13 cellular contexts compared by ENCODE assay signal in genomic region chr4:185019451-185020292, GRCh38. TPM values are rescaled to one million over a fixed set of nuclear protein-coding genes. Genes with fewer than 3 reads are reported as not detected.
DNase-seq lines count a peak whose midpoint lies in the region; ATAC-seq, FAIRE-seq and TF ChIP-seq lines count a peak whose summit lies in the region.
"Had no signal": no experiment of that assay in that cellular context is flagged by ENCODE, and none has a peak within 500 bp of the region (broad histone marks: within the 10 kb centered on the region; RNA-seq: fewer than 3 reads in every experiment).

No MANE protein-coding gene starts in this region.

- peaks cover 45 to 98% (median 85%) of the 10 kb centered on the region in 9 donors for H3K27me3 ChIP-seq in heart left ventricle
- peaks cover 14% of the 10 kb centered on the region for H3K27me3 ChIP-seq in ascending aorta
- H3K27me3 ChIP-seq in iPS-20b (ENCODE audit: insufficient read depth, low read length), result peaks cover 100% of the 10 kb centered on the region
- peaks cover 0 to 60% (median 30%) of the 10 kb centered on the region in 4 donors for H3K27me3 ChIP-seq in upper lobe of left lung

- DNase-seq in heart left ventricle (no peak), Right ventricle myocardium inferior (ENCODE audit: missing footprints) (no peak), ascending aorta (ENCODE audit: low spot score in 2 of 2) (no peak), upper lobe of left lung (peak in 1 of 2 donors; percentile 82), kidney (no peak)
- no peak for DNase-seq in stimulated activated effector memory CD8-positive, alpha-beta T cell treated with anti-CD3 and anti-CD28 coated beads, Interleukin-12 subunit alpha, Interleukin-12 subunit beta, amount 100 ng/mL, for 72 hours (ENCODE audit: low spot score in 2 of 2)
- no peak for DNase-seq in activated naive CD4-positive, alpha-beta T cell treated with anti-CD3 and anti-CD28 coated beads, Interleukin-2, amount 50 U/mL, for 16 hours
- DNase-seq: AML-193, cerebellar nuclear complex, T-helper 1 cell had no signal

- H3K9ac ChIP-seq in iPS-20b (ENCODE audit: low read depth, low read length) (no peak overlapping the region), kidney (ENCODE audit: low read length in 2 of 2) (no peak overlapping the region)
- H3K9ac ChIP-seq: KMS-11 had no signal

- no peaks in the 10 kb centered on the region for H3K9me3 ChIP-seq in heart left ventricle
- H3K9me3 ChIP-seq in ascending aorta, result no peaks in the 10 kb centered on the region
- no peaks in the 10 kb centered on the region; the same call in 1 of the 2 replicates for H3K9me3 ChIP-seq in iPS-20b (ENCODE audit: insufficient read depth, low read depth, low read length)
- no peaks in the 10 kb centered on the region for H3K9me3 ChIP-seq in upper lobe of left lung
- no peaks in the 10 kb centered on the region for H3K9me3 ChIP-seq in kidney (ENCODE audit: control insufficient read depth in 1 of 2, low read length in 2 of 2)

- H3K27ac ChIP-seq in heart left ventricle (no peak overlapping the region), ascending aorta (no peak overlapping the region), iPS-20b (ENCODE audit: low read length) (no peak overlapping the region), upper lobe of left lung (no peak overlapping the region), kidney (ENCODE audit: low read depth in 2 of 2, low read length in 2 of 2) (no peak overlapping the region)
- H3K27ac ChIP-seq: KMS-11 had no signal

- H3K4me1 Mint-ChIP-seq in stimulated activated effector memory CD8-positive, alpha-beta T cell treated with anti-CD3 and anti-CD28 coated beads, Interleukin-12 subunit alpha, Interleukin-12 subunit beta, amount 100 ng/mL, for 72 hours, result peaks cover 14% of the 10 kb centered on the region

- TF ChIP-seq POLR2A in heart left ventricle (IDR thresholded peaks at IDR 0.05) (no peak), upper lobe of left lung (IDR thresholded peaks at IDR 0.05) (no peak)

- H3K4me3 ChIP-seq in heart left ventricle (peak overlapping the region in 11 of 12 donors; percentile 1 to 34 (median 12)), ascending aorta (peak overlapping the region; percentile 42 to 58), iPS-20b (ENCODE audit: low read length) (peak overlapping the region; percentile 56), upper lobe of left lung (peak overlapping the region in 3 of 4 donors; percentile 11 to 21 (median 18)), kidney (ENCODE audit: low read length in 2 of 2) (peak overlapping the region in 1 of 2 donors; percentile 35)

- no peak overlapping the region for H3K27ac Mint-ChIP-seq in stimulated activated effector memory CD8-positive, alpha-beta T cell treated with anti-CD3 and anti-CD28 coated beads, Interleukin-12 subunit alpha, Interleukin-12 subunit beta, amount 100 ng/mL, for 72 hours

- no peaks in the 10 kb centered on the region for H3K9me3 Mint-ChIP-seq in stimulated activated effector memory CD8-positive, alpha-beta T cell treated with anti-CD3 and anti-CD28 coated beads, Interleukin-12 subunit alpha, Interleukin-12 subunit beta, amount 100 ng/mL, for 72 hours
- H3K9me3 Mint-ChIP-seq: neural crest cell had no signal

- H3K4me3 Mint-ChIP-seq in stimulated activated effector memory CD8-positive, alpha-beta T cell treated with anti-CD3 and anti-CD28 coated beads, Interleukin-12 subunit alpha, Interleukin-12 subunit beta, amount 100 ng/mL, for 72 hours, result no peak overlapping the region

- H3K4me1 ChIP-seq in heart left ventricle (peaks cover 0 to 58% (median 21%) of the 10 kb centered on the region in 12 donors), ascending aorta (peaks cover 3 to 23% of the 10 kb centered on the region in 2 donors), iPS-20b (ENCODE audit: insufficient read depth, low read length) (peaks cover 19% of the 10 kb centered on the region; the same call in 1 of the 2 replicates), upper lobe of left lung (peaks cover 12 to 56% (median 27%) of the 10 kb centered on the region in 4 donors), kidney (ENCODE audit: control insufficient read depth in 1 of 2, insufficient read depth in 1 of 2, low read depth in 1 of 2, low read length in 2 of 2) (peaks cover 0 to 11% of the 10 kb centered on the region in 2 donors)

- 1 to 3% (median 2%) methylated on average over 21 to 58 of the region's 58 CpGs for WGBS in heart left ventricle, 4 donors
- WGBS in upper lobe of left lung, 2 donors, result 2 to 4% methylated on average over 12 to 37 of the region's 58 CpGs

- intact Hi-C loops in heart left ventricle (cut with DNase I), result no loop called here
- intact Hi-C loops in Right ventricle myocardium inferior (cut with DNase I), result no loop called here
- intact Hi-C loops in ascending aorta (cut with DNase I), result no loop called here
- intact Hi-C loops in kidney (cut with DNase I), result no loop called here

- no peak for TF ChIP-seq EP300 in upper lobe of left lung (IDR thresholded peaks at IDR 0.05)

- FAIRE-seq in kidney (lab: Jason Lieb, UNC), result no peak

- ATAC-seq in heart left ventricle, result no peak
- no peak for ATAC-seq in Right ventricle myocardium inferior
- ATAC-seq in upper lobe of left lung (ENCODE audit: low FRiP score in 2 of 2), result peak in 1 of 2 donors; percentile 6
- ATAC-seq in stimulated activated effector memory CD8-positive, alpha-beta T cell treated with anti-CD3 and anti-CD28 coated beads, Interleukin-12 subunit alpha, Interleukin-12 subunit beta, amount 100 ng/mL, for 72 hours, result no peak

- TF ChIP-seq CTCF in heart left ventricle (IDR thresholded peaks at IDR 0.05), result no peak
- TF ChIP-seq CTCF in ascending aorta (IDR thresholded peaks at IDR 0.05), result no peak
- no peak for TF ChIP-seq CTCF in upper lobe of left lung (IDR thresholded peaks at IDR 0.05)
- no peak for TF ChIP-seq CTCF in kidney (IDR thresholded peaks at IDR 0.05; ENCODE audit: borderline replicate concordance, extremely low read depth, insufficient read depth)

- H3K36me3 ChIP-seq in heart left ventricle (no peaks in the 10 kb centered on the region), ascending aorta (no peaks in the 10 kb centered on the region), iPS-20b (ENCODE audit: insufficient read depth, low read depth, low read length) (no peaks in the 10 kb centered on the region), upper lobe of left lung (no peaks in the 10 kb centered on the region), kidney (ENCODE audit: control insufficient read depth in 1 of 2, insufficient read depth in 2 of 2, low read length in 2 of 2) (no peaks in the 10 kb centered on the region)

- no peaks in the 10 kb centered on the region for H3K36me3 Mint-ChIP-seq in stimulated activated effector memory CD8-positive, alpha-beta T cell treated with anti-CD3 and anti-CD28 coated beads, Interleukin-12 subunit alpha, Interleukin-12 subunit beta, amount 100 ng/mL, for 72 hours

RNA-seq across cellular contexts. Expression of gene HELT, which starts 1.4 kb away (rescaled TPM):
- total RNA-seq in heart left ventricle, result not detected
- not detected for polyA plus RNA-seq in heart left ventricle
- not detected for total RNA-seq in Right ventricle myocardium inferior
- total RNA-seq in ascending aorta, result not detected
- total RNA-seq in upper lobe of left lung, result 1 to 10 TPM in 2 of 6 donors, not detected in 4; 1.3 to 1.6 TPM
- not detected for total RNA-seq in kidney
- polyA plus RNA-seq in kidney (ENCODE audit: insufficient read depth, low read depth, low replicate concordance), result 0.37 TPM
- total RNA-seq: neural crest cell had no signal
